ENCODE assay signal across 11 cellular contexts in the genomic region with DNA sequence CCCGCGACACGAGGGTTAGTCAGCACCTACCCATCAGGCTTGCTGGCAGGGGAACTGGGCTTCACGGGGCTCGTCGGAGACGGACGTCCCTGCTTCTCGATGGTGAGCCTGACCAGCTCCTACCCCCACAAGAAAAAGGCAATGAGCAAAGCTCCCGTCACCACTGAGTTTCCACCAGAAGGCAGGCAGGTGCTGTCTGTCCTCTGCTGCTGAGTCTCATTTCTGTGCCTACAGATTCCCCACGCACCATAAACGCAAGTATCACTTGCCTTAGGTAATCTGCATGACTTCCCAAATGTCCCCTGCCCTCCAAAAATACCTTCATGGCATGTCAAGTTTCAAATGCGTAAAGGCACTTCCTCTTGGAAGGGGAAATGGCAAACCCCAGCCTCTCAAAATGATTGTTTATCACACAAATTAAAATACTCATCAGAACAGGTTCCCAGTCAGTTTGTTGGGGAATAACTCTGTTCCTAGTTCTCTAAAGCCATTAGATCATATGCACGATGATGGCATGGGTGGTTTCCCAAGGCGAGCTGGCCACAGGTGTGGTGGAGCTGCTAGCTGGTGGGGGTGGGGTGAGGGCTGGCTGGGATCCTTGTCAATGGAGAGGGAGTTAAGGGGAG.
DNase-seq lines count a peak whose midpoint lies in the region; ATAC-seq and TF ChIP-seq lines count a peak whose summit lies in the region.
"Had no signal": no experiment of that assay in that cellular context is flagged by ENCODE, and none has a peak within 500 bp of the region (broad histone marks: within the 10 kb centered on the region; RNA-seq: fewer than 3 reads in every experiment).

No MANE protein-coding gene starts in this region.

- H3K27me3 ChIP-seq in spleen (replicated peaks in 1 of 7) (no peaks in the 10 kb centered on the region), PC-3 (ENCODE audit: low read length) (no peaks in the 10 kb centered on the region)

- intact Hi-C loops in spleen (cut with DNase I; ENCODE audit: low total_unique reads) = no loop called here
- intact Hi-C loops in PC-3 (cut with micrococcal nuclease) = no loop called here

- H3K79me2 ChIP-seq in PC-3 (ENCODE audit: low read length) = no peaks in the 10 kb centered on the region

- H3K9me3 ChIP-seq in spleen (no peaks in the 10 kb centered on the region), PC-3 (ENCODE audit: low read length) (no peaks in the 10 kb centered on the region)
- H3K9me3 ChIP-seq: A549 had no signal

- CTCF ChIA-PET in PC-3 (lab: Charles Lee) = no interaction called here

- H3K4me3 Mint-ChIP-seq in activated naive CD8-positive, alpha-beta T cell = no peak overlapping the region
- no peak overlapping the region for H3K4me3 Mint-ChIP-seq in type B pancreatic cell

- 45 to 71% (median 68%) methylated on average over 3 to 15 of the region's 15 CpGs for WGBS in spleen, 5 donors

- H3K27ac Mint-ChIP-seq in activated naive CD8-positive, alpha-beta T cell = peak overlapping the region; percentile 41
- H3K27ac Mint-ChIP-seq in type B pancreatic cell = no peak overlapping the region

- TF ChIP-seq POLR2A in spleen (IDR thresholded peaks at IDR 0.05) = no peak

- peaks cover 19% of the 10 kb centered on the region for H3K4me1 Mint-ChIP-seq in activated naive CD8-positive, alpha-beta T cell (ENCODE audit: low read depth)
- peaks cover 22% of the 10 kb centered on the region for H3K4me1 Mint-ChIP-seq in type B pancreatic cell (ENCODE audit: unreplicated experiment)

- BruUV-seq in PC-3 (replicated peaks; lab: Mats Ljungman, UMichigan) = no TSS peak

- H3K9ac ChIP-seq in PC-3 (ENCODE audit: low read length) = no peak overlapping the region

- H3K4me3 ChIP-seq in spleen (no peak overlapping the region), PC-3 (ENCODE audit: low read length) (no peak overlapping the region)
- H3K4me3 ChIP-seq: A549 had no signal

- peak overlapping the region in 6 of 8 donors; percentile 51 to 89 (median 86) for H3K27ac ChIP-seq in spleen
- no peak overlapping the region for H3K27ac ChIP-seq in PC-3 (ENCODE audit: low read length)
- H3K27ac ChIP-seq: A549 had no signal

- POLR2A ChIA-PET in PC-3 (lab: Charles Lee; ENCODE audit: unreplicated experiment) = no interaction called here

- no peaks in the 10 kb centered on the region for H3K9me2 ChIP-seq in PC-3 (replicated peaks; ENCODE audit: low read length)

- H3K36me3 Mint-ChIP-seq in activated naive CD8-positive, alpha-beta T cell = peaks cover 2% of the 10 kb centered on the region
- H3K36me3 Mint-ChIP-seq in type B pancreatic cell = peaks cover 20% of the 10 kb centered on the region

- no peaks in the 10 kb centered on the region for H3K9me3 Mint-ChIP-seq in activated naive CD8-positive, alpha-beta T cell (ENCODE audit: low read depth)
- H3K9me3 Mint-ChIP-seq in type B pancreatic cell = no peaks in the 10 kb centered on the region

- no peaks in the 10 kb centered on the region for H3K27me3 Mint-ChIP-seq in activated naive CD8-positive, alpha-beta T cell
- no peaks in the 10 kb centered on the region for H3K27me3 Mint-ChIP-seq in type B pancreatic cell

- peaks cover 8 to 79% (median 46%) of the 10 kb centered on the region in 6 donors for H3K4me1 ChIP-seq in spleen
- H3K4me1 ChIP-seq in PC-3 (ENCODE audit: insufficient read depth, low read length) = peaks cover 7% of the 10 kb centered on the region

- TF ChIP-seq CTCF in spleen (IDR thresholded peaks at IDR 0.05 in 8 of 11, conservative IDR thresholded peaks at IDR 0.05 in 3 of 11) (no peak), type B pancreatic cell (conservative IDR thresholded peaks at IDR 0.05) (no peak), PC-3 (conservative IDR thresholded peaks at IDR 0.05; ENCODE audit: low read depth, low read length) (no peak)

- no peak overlapping the region for H2AFZ ChIP-seq in PC-3 (ENCODE audit: low read length)

- no peak overlapping the region for H3K4me2 ChIP-seq in PC-3 (ENCODE audit: low read length)
- H3K4me2 ChIP-seq: A549 had no signal

- H3K36me3 ChIP-seq in spleen = peaks cover 3 to 87% (median 29%) of the 10 kb centered on the region in 6 donors
- H3K36me3 ChIP-seq in PC-3 (ENCODE audit: low read depth, low read length) = no peaks in the 10 kb centered on the region

- no peak for DNase-seq in activated CD4-positive, CD25-positive, alpha-beta regulatory T cell (lab: John Stamatoyannopoulos, UW)
- DNase-seq in spleen = no peak
- no peak for DNase-seq in type B pancreatic cell (ENCODE audit: extremely low spot score, unreplicated experiment)
- no peak for DNase-seq in dermis blood vessel endothelial cell
- no peak for DNase-seq in PC-3
- DNase-seq: foreskin fibroblast had no signal

- no peaks in the 10 kb centered on the region for H3F3A ChIP-seq in PC-3 (ENCODE audit: low read length, unreplicated experiment)

- H4K20me1 ChIP-seq in PC-3 (ENCODE audit: low read length) = no peaks in the 10 kb centered on the region

- peak; percentile 47 to 50 for ATAC-seq in activated CD4-positive, CD25-positive, alpha-beta regulatory T cell treated with anti-CD3 and anti-CD28 coated beads, Interleukin-2, amount 50 U/mL, for 24 hours
- ATAC-seq in HG02588 (IDR thresholded peaks at IDR 0.05; ENCODE audit: unreplicated experiment) (peak; percentile 39), PC-3 (no peak)
- ATAC-seq: A549, HepG2 had no signal
